In genomic region chr9:130448771-130449170, GRCh38 we compare ENCODE assay signal across 19 cellular contexts. TPM values are rescaled to one million over a fixed set of nuclear protein-coding genes. Genes with fewer than 3 reads are reported as not detected.
DNase-seq lines count a peak whose midpoint lies in the region; ATAC-seq, FAIRE-seq and TF ChIP-seq lines count a peak whose summit lies in the region.
"Had no signal": no experiment of that assay in that cellular context is flagged by ENCODE, and none has a peak within 500 bp of the region (broad histone marks: within the 10 kb centered on the region; RNA-seq: fewer than 3 reads in every experiment).

No MANE protein-coding gene starts in this region.

- peaks cover 6% of the 10 kb centered on the region; the same call in 1 of the 2 replicates for H3K23me2 ChIP-seq in H1 (ENCODE audit: low read depth, low read length)

- H3K27ac ChIP-seq in right cardiac atrium (ENCODE audit: low read length) (no peak overlapping the region), right atrium auricular region (no peak overlapping the region), RWPE1 (peak overlapping the region; percentile 99), H1 (ENCODE audit: low read depth, low read length) (no peak overlapping the region)
- H3K27ac ChIP-seq: GM23248, Peyer's patch had no signal

- no peaks in the 10 kb centered on the region for H3K36me3 ChIP-seq in right atrium auricular region
- peaks cover 0 to 9% (median 0%) of the 10 kb centered on the region in 4 experiments; a peak in 2 of 8 replicates for H3K36me3 ChIP-seq in H1 (ENCODE audit: control insufficient read depth in 2 of 4, insufficient read depth in 4 of 4, low read length in 3 of 4)
- H3K36me3 ChIP-seq: Peyer's patch had no signal

- no peaks in the 10 kb centered on the region for H3K27me3 ChIP-seq in right cardiac atrium (ENCODE audit: control insufficient read depth, insufficient read depth)
- H3K27me3 ChIP-seq in right atrium auricular region: no peaks in the 10 kb centered on the region
- H3K27me3 ChIP-seq in H1 (replicated peaks in 1 of 4; ENCODE audit: control insufficient read depth in 3 of 4, extremely low read depth in 1 of 4, insufficient read depth in 3 of 4, low read length in 3 of 4): peaks cover 0 to 5% (median 2%) of the 10 kb centered on the region in 4 experiments; a peak in 3 of 7 replicates
- H3K27me3 ChIP-seq: Peyer's patch had no signal

- H2BK15ac ChIP-seq in H1 (ENCODE audit: low read length): no peak overlapping the region

- ATAC-seq in right cardiac atrium (no peak), GM19035 (IDR thresholded peaks at IDR 0.05; ENCODE audit: unreplicated experiment) (no peak)

- no peak overlapping the region for H2AK5ac ChIP-seq in H1 (ENCODE audit: low read depth, low read length)

- intact Hi-C loops in right cardiac atrium (cut with DNase I): no loop called here

- no peak overlapping the region for H3K4ac ChIP-seq in H1 (replicated peaks; ENCODE audit: insufficient read length, low read depth, low read length)

- H2AFZ ChIP-seq in H1 (ENCODE audit: low read length): no peak overlapping the region
- H2AFZ ChIP-seq: GM23248 had no signal

- no peak overlapping the region for H3K14ac ChIP-seq in H1 (ENCODE audit: insufficient read length)

- no peak for TF ChIP-seq EP300 in H1 (IDR thresholded peaks at IDR 0.05; ENCODE audit: borderline replicate concordance in 1 of 2, low read depth in 2 of 2, low read length in 2 of 2)

- CTCF ChIA-PET in RWPE1 (lab: Yijun Ruan, JAX): interaction anchor here (0.6 to 1.0 kb wide), 3 partner anchors 233 to 341 kb away, joined by 3 to 4 read pairs (median 3); partner anchors contain the start of gene EXOSC2
- CTCF ChIA-PET in H1 (lab: Charles Lee; ENCODE audit: partially characterized antibody): interaction anchor here (0.6 to 4.8 kb wide), 15 partner anchors 9 to 571 kb away, joined by 3 to 46 read pairs (median 4); no protein-coding TSS in a partner anchor

- H3K4me2 ChIP-seq in H1 (ENCODE audit: insufficient read depth in 1 of 2, low read depth in 2 of 2, low read length in 2 of 2): no peak overlapping the region

- no peak overlapping the region for H3K23ac ChIP-seq in H1 (ENCODE audit: insufficient read length)

- no peak overlapping the region; the same call in 1 of the 2 replicates for H3K18ac ChIP-seq in H1 (ENCODE audit: extremely low read depth, low read length)

- peaks cover 31% of the 10 kb centered on the region for H3K4me1 ChIP-seq in right cardiac atrium (ENCODE audit: control insufficient read depth, insufficient read depth, low read length)
- peaks cover 0 to 91% of the 10 kb centered on the region in 2 donors for H3K4me1 ChIP-seq in right atrium auricular region
- H3K4me1 ChIP-seq in H1 (replicated peaks in 1 of 4; ENCODE audit: control insufficient read depth in 3 of 4, insufficient read depth in 4 of 4, low read length in 3 of 4): peaks cover 8 to 45% (median 41%) of the 10 kb centered on the region in 4 experiments

- peaks cover 2 to 22% of the 10 kb centered on the region in 2 experiments for H4K20me1 ChIP-seq in H1 (replicated peaks in 1 of 2; ENCODE audit: control insufficient read depth in 1 of 2, insufficient read depth in 2 of 2, low read length in 2 of 2)

- WGBS in right cardiac atrium: 94% methylated on average over 7 of the region's 7 CpGs
- WGBS in H1 (ENCODE audit: extremely low coverage in 1 of 2, insufficient coverage in 1 of 2, insufficient read length in 1 of 2, insufficient replicate concordance in 2 of 2, low coverage in 1 of 2, low lambda C conversion rate in 2 of 2, missing lambda C conversion rate in 1 of 2), 2 experiments: 79% methylated on average over 7 of the region's 7 CpGs; no CpG with 5 or more reads in 1 of the 2 experiments

- peaks cover 0 to 34% of the 10 kb centered on the region in 2 experiments; a peak in 1 of 4 replicates for H3K79me2 ChIP-seq in H1 (ENCODE audit: control insufficient read depth in 1 of 2, insufficient read depth in 2 of 2, low read length in 2 of 2)

- H3K9ac ChIP-seq in H1 (replicated peaks in 1 of 4; ENCODE audit: extremely low read depth in 1 of 4, low read depth in 3 of 4, low read length in 3 of 4): no peak overlapping the region
- H3K9ac ChIP-seq: GM23248 had no signal

- no peak overlapping the region for H4K5ac ChIP-seq in H1 (ENCODE audit: insufficient read length, low read depth, low read length)

- peak overlapping the region; percentile 25 for H4K91ac ChIP-seq in H1 (replicated peaks; ENCODE audit: insufficient read length, low read length)

- 0 out of 2 replicates have a peak overlapping the region, but pooled peaks have one; percentile 94 for H2BK5ac ChIP-seq in H1 (ENCODE audit: low read depth, low read length)

- H4K8ac ChIP-seq in H1 (ENCODE audit: extremely low read depth, insufficient read depth, low read length): no peak overlapping the region

- H3K4me3 ChIP-seq in right cardiac atrium (ENCODE audit: low read length) (no peak overlapping the region), right atrium auricular region (no peak overlapping the region), H1 (ENCODE audit: extremely low read depth in 1 of 4, insufficient read depth in 2 of 4, low read depth in 3 of 4, low read length in 4 of 4) (no peak overlapping the region)
- H3K4me3 ChIP-seq: GM23248, Peyer's patch had no signal

- FAIRE-seq in H1 (lab: Jason Lieb, UNC): no peak
- FAIRE-seq: A204.1, GM12892 had no signal

- TF ChIP-seq CTCF in right atrium auricular region (IDR thresholded peaks at IDR 0.05) (no peak), RWPE1 (conservative IDR thresholded peaks at IDR 0.05; ENCODE audit: low read depth) (no peak), H1 (IDR thresholded peaks at IDR 0.05; ENCODE audit: control extremely low read depth in 1 of 3, insufficient read depth in 1 of 3, low read depth in 1 of 3, low read length in 3 of 3) (no peak)

- H2BK120ac ChIP-seq in H1 (replicated peaks; ENCODE audit: low read depth, low read length): no peak overlapping the region

- no peak for TF ChIP-seq RAD21 in H1 (IDR thresholded peaks at IDR 0.05 in 1 of 2, conservative IDR thresholded peaks at IDR 0.05 in 1 of 2; ENCODE audit: low read depth in 2 of 2, low read length in 2 of 2)

- H3K56ac ChIP-seq in H1 (replicated peaks; ENCODE audit: insufficient read length, low read depth, low read length): no peak overlapping the region

- H3K79me1 ChIP-seq in H1 (ENCODE audit: low read depth, low read length): peaks cover 4% of the 10 kb centered on the region

- H2BK20ac ChIP-seq in H1 (ENCODE audit: low read length): no peak overlapping the region

- H3K9me3 ChIP-seq in right cardiac atrium (ENCODE audit: control insufficient read depth, low read length) (no peaks in the 10 kb centered on the region), right atrium auricular region (no peaks in the 10 kb centered on the region), H1 (ENCODE audit: insufficient read depth in 2 of 2, low read depth in 1 of 2, low read length in 1 of 2) (no peaks in the 10 kb centered on the region)
- H3K9me3 ChIP-seq: Peyer's patch had no signal

- DNase-seq in right cardiac atrium (peak in 2 of 3 donors; percentile 16 to 29), right atrium auricular region (ENCODE audit: low spot score) (no peak), RWPE1 (ENCODE audit: low spot score) (no peak), H1 (ENCODE audit: low read depth in 1 of 2, low spot score in 2 of 2) (no peak), SIG-M5 treated with dmso at 0.1 percent for 504 hours (lab: John Stamatoyannopoulos, UW; ENCODE audit: unreplicated experiment) (no peak), foreskin melanocyte (no peak), DMS79 (lab: John Stamatoyannopoulos, UW) (no peak)
- DNase-seq: COR-L47, Kasumi-1, NCI-H1105, NCI-H2107, NCI-H2227 treated with DMSO at 0.1 percent for 48 hours, NCI-H524 treated with DMSO at 0.1 percent for 48 hours, Peyer's patch, SHP77 treated with DMSO at 0.1 percent for 48 hours had no signal

- POLR2A ChIA-PET in RWPE1 (lab: Yijun Ruan, JAX; ENCODE audit: low non-redundant PET): interaction anchor here (0.5 to 0.6 kb wide), 2 partner anchors 71 to 1156 kb away, joined by 3 to 15 read pairs; no protein-coding TSS in a partner anchor
- POLR2A ChIA-PET in H1 (lab: Charles Lee; ENCODE audit: partially characterized antibody): interaction anchor here (0.5 to 4.6 kb wide), 13 partner anchors 8 to 544 kb away, joined by 3 to 31 read pairs (median 3); no protein-coding TSS in a partner anchor

- TF ChIP-seq POLR2A in H1 (IDR thresholded peaks at IDR 0.05; ENCODE audit: control extremely low read depth in 1 of 2, low read depth in 2 of 2, low read length in 2 of 2): no peak

- no peak overlapping the region for H2BK12ac ChIP-seq in H1 (ENCODE audit: low read depth, low read length)

TF ChIP-seq in H1, 55 proteins besides CTCF, POLR2A, EP300 and RAD21:
- TF ChIP-seq SRF (IDR thresholded peaks at IDR 0.05; ENCODE audit: low read depth, low read length): no peak
- no peak for TF ChIP-seq HDAC2 (IDR thresholded peaks at IDR 0.05; ENCODE audit: borderline replicate concordance in 1 of 2, low read depth in 2 of 2, low read length in 2 of 2)
- no peak for TF ChIP-seq CEBPB (IDR thresholded peaks at IDR 0.05; ENCODE audit: low read depth, low read length)
- no peak for TF ChIP-seq PHF8 (conservative IDR thresholded peaks at IDR 0.05; ENCODE audit: low read depth, low read length)
- no peak for TF ChIP-seq CREB1 (IDR thresholded peaks at IDR 0.05)
- TF ChIP-seq CTBP2 (IDR thresholded peaks at IDR 0.05; ENCODE audit: borderline replicate concordance, insufficient read depth, insufficient read length, low read length): no peak

RNA-seq across cellular contexts. Expression of gene ASS1, which starts 4.0 kb away (rescaled TPM):
- total RNA-seq in right cardiac atrium (10 to 100 TPM; 37.6 to 88.3 (median 52.9) TPM), right atrium auricular region (100 to 1,000 TPM in 1 of 2 donors, 10 to 100 TPM in 1; 75.3 to 110 TPM)
- polyA plus RNA-seq in right cardiac atrium (77.8 TPM), H1 (2011; rRNA removed) (296 and 298 TPM in 2 replicates)
- 108 and 116 TPM in 2 replicates for total RNA-seq in H1 (2021; fragmentation: NEBNext Ultra II Directional; extraction: Animal tissue kit (Norgen Biotek cat#: 25700))
- polyA plus RNA-seq in H1 (2011; cell fraction: cytosol; rRNA removed): 326 TPM
- polyA plus RNA-seq in H1 (2011; cell fraction: nucleus; rRNA removed): 280 TPM
- polyA plus RNA-seq in H1 (2012, experiment 1 of 2): 240 to 283 TPM (median 268 TPM) in 4 replicates
- 287 TPM for polyA plus RNA-seq in H1 (2012, experiment 2 of 2)
- 64.1 TPM for polyA plus RNA-seq in H1 (2013, experiment 1 of 2)
- 63.0 TPM for polyA plus RNA-seq in H1 (2013, experiment 2 of 2)
- polyA minus RNA-seq in H1 (2011; rRNA and poly(A)+ RNA removed): 172 and 229 TPM in 2 replicates
- polyA minus RNA-seq in H1 (2011; cell fraction: cytosol; rRNA and poly(A)+ RNA removed): 85.1 TPM
- polyA minus RNA-seq in H1 (2011; cell fraction: nucleus; rRNA and poly(A)+ RNA removed): 55.6 TPM

Comparison
In these comparisons a context has a peak if more than half of its experiments do, and no peak if none do; other contexts are left out.
1. DNase-seq: peak in right cardiac atrium (2 of 3); none in right atrium auricular region (single experiment), RWPE1 (single experiment), H1 (0 of 2), SIG-M5 treated with dmso at 0.1 percent for 504 hours (single experiment), foreskin melanocyte (single experiment) and DMS79 (single experiment).